In the genomic region with DNA sequence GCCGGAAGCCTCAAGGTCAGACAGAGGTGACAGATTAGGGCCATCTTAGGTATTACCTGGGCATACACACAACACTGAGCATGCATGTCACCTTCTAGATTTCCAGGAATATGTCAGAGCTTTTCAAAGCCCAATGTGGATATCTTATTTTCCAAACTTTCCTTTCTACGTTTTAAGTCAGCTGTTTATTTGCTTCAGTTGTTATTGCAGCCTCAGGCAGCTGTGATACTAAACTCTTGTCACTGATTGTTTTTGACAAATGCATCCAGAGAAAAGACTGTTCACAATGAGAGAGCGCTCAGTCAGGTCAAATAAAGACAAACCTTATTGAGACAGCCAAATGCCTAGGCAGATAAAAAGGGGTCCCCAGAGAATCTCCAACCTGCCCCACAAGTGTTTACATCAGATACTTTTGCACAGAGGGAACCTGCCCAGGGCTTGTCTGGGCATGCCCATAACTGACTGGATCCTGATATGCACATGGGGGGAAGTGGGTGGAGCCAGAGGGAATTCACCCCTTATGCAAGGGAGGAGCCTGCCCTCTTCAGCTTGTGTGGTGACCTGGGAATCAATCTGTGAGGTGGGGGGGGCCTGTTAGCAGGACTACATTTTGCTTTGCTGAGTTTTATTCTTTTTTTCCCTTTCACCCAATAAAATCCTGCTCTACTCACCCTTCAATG, we compare ENCODE assay signal across 8 cellular contexts. TPM values are rescaled to one million over a fixed set of nuclear protein-coding genes. Genes with fewer than 3 reads are reported as not detected.
DNase-seq lines count a peak whose midpoint lies in the region; ATAC-seq and TF ChIP-seq lines count a peak whose summit lies in the region.

No MANE protein-coding gene starts in this region.

- no peaks in the 10 kb centered on the region for H3K27me3 Mint-ChIP-seq in endodermal cell (ENCODE audit: insufficient read depth)

- H3K4me2 ChIP-seq in DOHH2 (ENCODE audit: low read length): no peak overlapping the region

- no peak overlapping the region for H3K4me3 ChIP-seq in DOHH2 (ENCODE audit: low read length)
- peak overlapping the region; percentile 58 for H3K4me3 ChIP-seq in endodermal cell (ENCODE audit: low read length)

- H3K4me1 ChIP-seq in DOHH2 (ENCODE audit: control insufficient read depth, low read length) (peaks cover 38% of the 10 kb centered on the region), endodermal cell (ENCODE audit: control insufficient read depth, insufficient read depth, low read length) (no peaks in the 10 kb centered on the region)

- H3K27me3 ChIP-seq in DOHH2 (ENCODE audit: control insufficient read depth, low read length) (no peaks in the 10 kb centered on the region), endodermal cell (ENCODE audit: control insufficient read depth, insufficient read depth, low read length, poor library complexity, severe bottlenecking) (no peaks in the 10 kb centered on the region)

- no peaks in the 10 kb centered on the region for H3K4me1 Mint-ChIP-seq in endodermal cell

- H3K9me3 Mint-ChIP-seq in endodermal cell: peaks cover 75% of the 10 kb centered on the region

- no peak overlapping the region for H3K27ac Mint-ChIP-seq in endodermal cell

- ATAC-seq in GM21381 (IDR thresholded peaks at IDR 0.05; ENCODE audit: unreplicated experiment): peak; percentile 88

- no peak for TF ChIP-seq CTCF in DOHH2 (IDR thresholded peaks at IDR 0.05; ENCODE audit: low read depth, low read length, poor library complexity, severe bottlenecking)
- no peak for TF ChIP-seq CTCF in endodermal cell (conservative IDR thresholded peaks at IDR 0.05)

- no peak overlapping the region for H3K4me3 Mint-ChIP-seq in endodermal cell

- no peak overlapping the region for H3K9ac ChIP-seq in endodermal cell (ENCODE audit: extremely low read depth, low read length, poor library complexity, severe bottlenecking)

- WGBS in endodermal cell (ENCODE audit: insufficient coverage in 1 of 2, insufficient read length in 1 of 2), 2 experiments: 93 to 94% methylated on average over 3 of the region's 3 CpGs

- no peaks in the 10 kb centered on the region for H3K9me2 ChIP-seq in DOHH2 (replicated peaks; ENCODE audit: control insufficient read depth, low read length)

- H3K9me3 ChIP-seq in DOHH2 (ENCODE audit: control insufficient read depth, insufficient read depth, low read length) (peaks cover 32% of the 10 kb centered on the region), endodermal cell (ENCODE audit: control insufficient read depth, low read length) (peaks cover 88% of the 10 kb centered on the region)

- H3F3A ChIP-seq in DOHH2 (ENCODE audit: control insufficient read depth, insufficient read depth): peaks cover 4% of the 10 kb centered on the region; the same call in 1 of the 2 replicates

- H3K36me3 Mint-ChIP-seq in endodermal cell (ENCODE audit: low read depth): peaks cover 95% of the 10 kb centered on the region

- no peaks in the 10 kb centered on the region for H4K20me1 ChIP-seq in DOHH2 (ENCODE audit: control insufficient read depth, insufficient read depth, low read depth, low read length)

- H3K27ac ChIP-seq in DOHH2 (ENCODE audit: low read depth, low read length) (peak overlapping the region; percentile 27; the same call in 1 of the 2 replicates), endodermal cell (ENCODE audit: low read depth, low read length) (no peak overlapping the region)

- H3K36me3 ChIP-seq in DOHH2 (ENCODE audit: control insufficient read depth, low read length) (peaks cover 64% of the 10 kb centered on the region), endodermal cell (ENCODE audit: control insufficient read depth, insufficient read depth, low read length) (peaks cover 86% of the 10 kb centered on the region)

- no peaks in the 10 kb centered on the region for H3K79me2 ChIP-seq in DOHH2 (ENCODE audit: control insufficient read depth, low read length)

- DNase-seq in NCI-H460 (ENCODE audit: extremely low read depth, low read depth) (peak; percentile 16), endodermal cell (no peak), NCI-H526 treated with DMSO at 0.1 percent for 48 hours (lab: John Stamatoyannopoulos, UW) (no peak), NCI-H1694 (lab: John Stamatoyannopoulos, UW) (no peak), NCI-H2107 (lab: John Stamatoyannopoulos, UW) (no peak)
- DNase-seq in central memory CD4-positive, alpha-beta T cell: no peak

RNA-seq across cellular contexts. Expression of a gene that starts 28.5 kb away (rescaled TPM):
- total RNA-seq in NCI-H460 (2014; rRNA removed; shearing (Covaris generic)): 20.6 and 24.1 TPM in 2 replicates
- polyA plus RNA-seq in NCI-H460 (2014; cell fraction: nucleus; rRNA removed): 12.8 and 20.0 TPM in 2 replicates
- 10 to 100 TPM; 56.4 to 68.1 TPM for total RNA-seq in endodermal cell
- 50.4 TPM for polyA plus RNA-seq in endodermal cell (2013, experiment 1 of 2)
- 52.4 TPM for polyA plus RNA-seq in endodermal cell (2013, experiment 2 of 2)

RNA-seq across cellular contexts. Expression of a gene that starts 28.9 kb away (rescaled TPM):
- total RNA-seq in NCI-H460 (2014; rRNA removed; shearing (Covaris generic)): 21.9 and 25.9 TPM in 2 replicates
- polyA plus RNA-seq in NCI-H460 (2014; cell fraction: nucleus; rRNA removed): 17.2 and 25.3 TPM in 2 replicates
- 10 to 100 TPM; 42.0 to 59.8 TPM for total RNA-seq in endodermal cell
- polyA plus RNA-seq in endodermal cell (2013, experiment 1 of 2): 33.3 TPM
- polyA plus RNA-seq in endodermal cell (2013, experiment 2 of 2): 31.8 TPM
